9 cellular contexts compared by ENCODE assay signal in genomic region chr20:3027987-3028386, GRCh38. TPM values are rescaled to one million over a fixed set of nuclear protein-coding genes. Genes with fewer than 3 reads are reported as not detected.
"Had no signal": no experiment of that assay in that cellular context is flagged by ENCODE, and none has a peak within 500 bp of the region (broad histone marks: within the 10 kb centered on the region; RNA-seq: fewer than 3 reads in every experiment).

No MANE protein-coding gene starts in this region.

- ATAC-seq: GM23338 had no signal

- H3K4me3 ChIP-seq: GM23338 had no signal

- H3K4me2 ChIP-seq: GM23338 had no signal

- H3K27ac Mint-ChIP-seq: GM23338, H9, IgD-negative memory B cell had no signal

- H3K4me1 Mint-ChIP-seq: GM23338, H9 had no signal

- H3K27me3 Mint-ChIP-seq: IgD-negative memory B cell had no signal

- H2AFZ ChIP-seq: GM23338 had no signal

- H3K9me3 Mint-ChIP-seq: GM23338, H9, IgD-negative memory B cell had no signal

- H3K4me3 Mint-ChIP-seq: GM23338, H9, IgD-negative memory B cell had no signal

- DNase-seq: H9, HCEC 1CT, KBM-7 had no signal

- FAIRE-seq: H1, H54, HTR-8/SVneo had no signal

RNA-seq across cellular contexts. Expression of gene GNRH2, which starts 15.4 kb away (rescaled TPM):
- total RNA-seq: GM23338, HT-29 had no signal
- polyA plus RNA-seq: GM23338, IgD-negative memory B cell had no signal

RNA-seq across cellular contexts. Expression of gene OXT, which starts 43.4 kb away (rescaled TPM):
- total RNA-seq: GM23338, H1, H9, HT-29 had no signal
- polyA plus RNA-seq: H1 had no signal

RNA-seq across cellular contexts. Expression of gene AVP, which starts 56.5 kb away (rescaled TPM):
- total RNA-seq: GM23338, H1, H9, HT-29 had no signal
- polyA plus RNA-seq: IgD-negative memory B cell had no signal
